ENCODE assay signal across 17 cellular contexts in the genomic region with DNA sequence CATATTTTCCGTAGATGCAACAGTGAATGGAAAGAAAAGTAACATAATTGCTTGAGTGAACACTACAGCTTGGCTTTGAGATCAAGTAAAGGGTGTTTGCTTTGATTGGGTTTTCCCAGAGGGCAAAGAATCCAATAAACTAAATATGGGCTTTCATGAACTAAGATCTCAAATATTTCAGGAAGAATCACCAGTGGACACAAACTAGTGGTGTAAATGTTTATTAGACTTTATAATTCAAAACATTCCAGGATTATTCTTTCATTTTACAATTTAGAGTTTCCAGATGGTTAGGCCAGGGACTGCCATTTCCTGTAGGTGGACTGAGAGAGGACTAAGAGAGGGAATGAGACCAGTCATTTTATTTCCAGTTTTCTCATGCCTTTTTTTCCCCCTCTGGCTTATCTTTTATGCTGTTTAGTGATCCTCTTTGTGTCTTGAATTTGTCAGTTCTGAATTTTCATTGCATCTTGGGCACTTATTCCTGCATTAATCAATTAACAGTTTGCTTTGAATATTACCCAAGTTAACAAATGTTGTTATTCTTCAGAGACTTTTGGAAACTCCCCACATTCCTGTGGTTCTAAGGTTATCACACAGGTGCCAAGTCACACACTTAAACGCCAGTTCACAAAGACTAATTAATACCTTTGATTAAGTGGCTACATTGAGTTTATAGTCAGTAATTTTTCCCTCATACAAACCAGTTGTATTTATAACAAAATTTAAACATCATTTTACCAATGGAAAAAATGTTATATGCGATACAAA. TPM values are rescaled to one million over a fixed set of nuclear protein-coding genes. Genes with fewer than 3 reads are reported as not detected.
DNase-seq lines count a peak whose midpoint lies in the region; ATAC-seq and TF ChIP-seq lines count a peak whose summit lies in the region.
"Had no signal": no experiment of that assay in that cellular context is flagged by ENCODE, and none has a peak within 500 bp of the region (broad histone marks: within the 10 kb centered on the region; RNA-seq: fewer than 3 reads in every experiment).

No MANE protein-coding gene starts in this region.

- no peaks in the 10 kb centered on the region for H3K9me3 Mint-ChIP-seq in activated naive CD8-positive, alpha-beta T cell treated with anti-CD3 and anti-CD28 coated beads, Interleukin-2, amount 50 U/mL, for 24 hours
- H3K9me3 Mint-ChIP-seq: activated naive CD4-positive, alpha-beta T cell treated with anti-CD3 and anti-CD28 coated beads for 36 hours; mesothelial cell of epicardium had no signal

- H3K27me3 ChIP-seq in esophagus muscularis mucosa: no peaks in the 10 kb centered on the region
- no peaks in the 10 kb centered on the region for H3K27me3 ChIP-seq in thyroid gland
- H3K27me3 ChIP-seq: brain microvascular endothelial cell, esophagus squamous epithelium had no signal

- DNase-seq in AG10803 (ENCODE audit: low read depth) (peak; percentile 34), M059J (ENCODE audit: low read depth) (peak; percentile 74), iris pigment epithelial cell (ENCODE audit: low read depth) (peak; percentile 17), esophagus muscularis mucosa (ENCODE audit: extremely low spot score) (no peak), globus pallidus (ENCODE audit: low spot score) (no peak), left ventricle myocardium superior (no peak), thyroid gland (no peak)
- DNase-seq in activated naive CD8-positive, alpha-beta T cell treated with anti-CD3 and anti-CD28 coated beads, Interleukin-2, amount 50 U/mL, for 24 hours: no peak
- DNase-seq: activated CD4-positive, alpha-beta T cell treated with anti-CD3 and anti-CD28 coated beads for 36 hours; activated naive CD4-positive, alpha-beta T cell treated with anti-CD3 and anti-CD28 coated beads for 36 hours; esophagus squamous epithelium; hippocampal formation; NCI-H187 treated with DMSO at 0.1 percent for 48 hours; NCI-H524; retina had no signal

- H3K4me1 ChIP-seq in esophagus muscularis mucosa: peaks cover 0 to 13% (median 9%) of the 10 kb centered on the region in 4 donors
- peaks cover 0 to 3% of the 10 kb centered on the region in 2 donors for H3K4me1 ChIP-seq in thyroid gland

- H3K27ac ChIP-seq in esophagus muscularis mucosa (replicated peaks in 1 of 4): no peak overlapping the region
- no peak overlapping the region for H3K27ac ChIP-seq in thyroid gland
- H3K27ac ChIP-seq: brain microvascular endothelial cell had no signal

- H3K4me1 Mint-ChIP-seq in activated naive CD8-positive, alpha-beta T cell treated with anti-CD3 and anti-CD28 coated beads, Interleukin-2, amount 50 U/mL, for 24 hours: peaks cover 40% of the 10 kb centered on the region

- no peak for TF ChIP-seq EP300 in esophagus muscularis mucosa (IDR thresholded peaks at IDR 0.05)

- H3K36me3 ChIP-seq in esophagus muscularis mucosa (peaks cover 0 to 23% (median 12%) of the 10 kb centered on the region in 4 donors), thyroid gland (peaks cover 0 to 4% of the 10 kb centered on the region in 2 donors)
- H3K36me3 ChIP-seq: brain microvascular endothelial cell had no signal

- no peaks in the 10 kb centered on the region for H3K27me3 Mint-ChIP-seq in activated naive CD8-positive, alpha-beta T cell treated with anti-CD3 and anti-CD28 coated beads, Interleukin-2, amount 50 U/mL, for 24 hours
- H3K27me3 Mint-ChIP-seq: activated CD4-positive, alpha-beta T cell treated with anti-CD3 and anti-CD28 coated beads for 36 hours had no signal

- TF ChIP-seq POLR2A in esophagus muscularis mucosa (IDR thresholded peaks at IDR 0.05; ENCODE audit: low read depth) (no peak), thyroid gland (IDR thresholded peaks at IDR 0.05) (no peak)

- H3K4me3 Mint-ChIP-seq in activated naive CD8-positive, alpha-beta T cell treated with anti-CD3 and anti-CD28 coated beads, Interleukin-2, amount 50 U/mL, for 24 hours: peak overlapping the region; percentile 15
- H3K4me3 Mint-ChIP-seq: activated CD4-positive, alpha-beta T cell treated with anti-CD3 and anti-CD28 coated beads for 36 hours; activated naive CD4-positive, alpha-beta T cell treated with anti-CD3 and anti-CD28 coated beads for 36 hours; mesothelial cell of epicardium had no signal

- TF ChIP-seq CTCF in AG10803 (conservative IDR thresholded peaks at IDR 0.05; ENCODE audit: low read length) (no peak), esophagus muscularis mucosa (IDR thresholded peaks at IDR 0.05) (no peak), thyroid gland (IDR thresholded peaks at IDR 0.05) (no peak)

- intact Hi-C loops in esophagus muscularis mucosa (cut with DNase I): no loop called here
- intact Hi-C loops in left ventricle myocardium superior (cut with micrococcal nuclease): no loop called here
- intact Hi-C loops in thyroid gland (cut with DNase I): no loop called here

- H3K9me3 ChIP-seq in esophagus muscularis mucosa (no peaks in the 10 kb centered on the region), thyroid gland (no peaks in the 10 kb centered on the region)
- H3K9me3 ChIP-seq: esophagus squamous epithelium had no signal

- peak overlapping the region; percentile 63 for H3K27ac Mint-ChIP-seq in activated naive CD8-positive, alpha-beta T cell treated with anti-CD3 and anti-CD28 coated beads, Interleukin-2, amount 50 U/mL, for 24 hours
- H3K27ac Mint-ChIP-seq: mesothelial cell of epicardium had no signal

- no peak for ATAC-seq in activated naive CD8-positive, alpha-beta T cell treated with anti-CD3 and anti-CD28 coated beads, Interleukin-2, amount 50 U/mL, for 24 hours
- no peak for ATAC-seq in left ventricle myocardium superior
- ATAC-seq: activated CD4-positive, alpha-beta T cell treated with anti-CD3 and anti-CD28 coated beads for 36 hours had no signal

- peaks cover 43% of the 10 kb centered on the region for H3K36me3 Mint-ChIP-seq in activated naive CD8-positive, alpha-beta T cell treated with anti-CD3 and anti-CD28 coated beads, Interleukin-2, amount 50 U/mL, for 24 hours (ENCODE audit: low read depth)

- 81% methylated on average over 3 of the region's 3 CpGs for WGBS in esophagus muscularis mucosa
- WGBS in thyroid gland, 2 donors: 86 to 95% methylated on average over 3 of the region's 3 CpGs

- H3K4me3 ChIP-seq in AG10803 (ENCODE audit: low read length): no peak overlapping the region
- H3K4me3 ChIP-seq in esophagus muscularis mucosa: no peak overlapping the region
- H3K4me3 ChIP-seq in thyroid gland (replicated peaks in 1 of 3): no peak overlapping the region
- H3K4me3 ChIP-seq: esophagus squamous epithelium had no signal

RNA-seq across cellular contexts. Expression of a gene that starts 12.2 kb away (rescaled TPM):
- total RNA-seq in M059J (2014; rRNA removed; shearing (Covaris generic)): 82.2 and 120 TPM in 2 replicates
- total RNA-seq in esophagus muscularis mucosa (10 to 100 TPM; 30.8 to 46.3 (median 33.0) TPM), left ventricle myocardium superior (182 TPM), thyroid gland (10 to 100 TPM; 12.1 to 32.4 (median 29.0) TPM)

RNA-seq across cellular contexts. Expression of a gene that starts 13.5 kb away (rescaled TPM):
- 7.4 and 9.3 TPM in 2 replicates for total RNA-seq in M059J (2014; rRNA removed; shearing (Covaris generic))
- total RNA-seq in esophagus muscularis mucosa (1 to 10 TPM; 3.4 to 5.5 (median 4.3) TPM), left ventricle myocardium superior (2.2 TPM), thyroid gland (10 to 100 TPM in 1 of 4 donors, 1 to 10 TPM in 3; 6.3 to 11.7 (median 8.5) TPM)

RNA-seq across cellular contexts. Expression of a gene that starts 53.6 kb away (rescaled TPM):
- 23.7 and 24.3 TPM in 2 replicates for total RNA-seq in M059J (2014; rRNA removed; shearing (Covaris generic))
- total RNA-seq in esophagus muscularis mucosa (10 to 100 TPM; 11.5 to 17.4 (median 15.3) TPM), left ventricle myocardium superior (68.2 TPM), thyroid gland (10 to 100 TPM; 11.3 to 25.4 (median 18.7) TPM)

Comparison
In these comparisons a context has a peak if more than half of its experiments do, and no peak if none do; other contexts are left out.
1. DNase-seq: peak in AG10803 (single experiment), M059J (single experiment) and iris pigment epithelial cell (single experiment); none in activated naive CD8-positive, alpha-beta T cell treated with anti-CD3 and anti-CD28 coated beads, Interleukin-2, amount 50 U/mL, for 24 hours (single experiment), esophagus muscularis mucosa (single experiment), globus pallidus (single experiment), left ventricle myocardium superior (single experiment) and thyroid gland (0 of 2).